ENCODE assay signal across 13 cellular contexts in genomic region chr1:23526329-23527041, GRCh38. TPM values are rescaled to one million over a fixed set of nuclear protein-coding genes. Genes with fewer than 3 reads are reported as not detected.
DNase-seq lines count a peak whose midpoint lies in the region; ATAC-seq, FAIRE-seq and TF ChIP-seq lines count a peak whose summit lies in the region.
"Had no signal": no experiment of that assay in that cellular context is flagged by ENCODE, and none has a peak within 500 bp of the region (broad histone marks: within the 10 kb centered on the region; RNA-seq: fewer than 3 reads in every experiment).

No MANE protein-coding gene starts in this region.

- H2AFZ ChIP-seq in K562 (ENCODE audit: low read depth, low read length) = no peak overlapping the region

- no peaks in the 10 kb centered on the region for H3K9me3 ChIP-seq in CD4-positive, alpha-beta T cell (ENCODE audit: control insufficient read depth, low read length)
- H3K9me3 ChIP-seq in KOPT-K1 (ENCODE audit: insufficient read depth, low read length, poor library complexity, severe bottlenecking) (no peaks in the 10 kb centered on the region), K562 (replicated peaks; ENCODE audit: control insufficient read depth, insufficient read depth, low read depth, low read length) (no peaks in the 10 kb centered on the region)
- H3K9me3 ChIP-seq: heart right ventricle had no signal

- H3K4me2 ChIP-seq in K562 (ENCODE audit: insufficient read depth, low read length) = no peak overlapping the region

- no peak for DNase-seq in CD4-positive, alpha-beta T cell
- DNase-seq in K562 (ENCODE audit: extremely low read depth in 1 of 4, low spot score in 3 of 4) = no peak
- DNase-seq in natural killer cell treated with Interleukin-12 subunit alpha and Interleukin-12 subunit beta and Interleukin-15 and Interleukin-18, amount 100 ng/mL, for 72 hours (ENCODE audit: low spot score) = no peak
- DNase-seq in NCI-H2227 (lab: John Stamatoyannopoulos, UW; ENCODE audit: unreplicated experiment) = no peak
- no peak for DNase-seq in OCI-M1 (lab: John Stamatoyannopoulos, UW)
- no peak for DNase-seq in 8988T
- DNase-seq: Calu3, heart right ventricle, HFFc6, occipital lobe had no signal

- no peaks in the 10 kb centered on the region for H3K36me3 Mint-ChIP-seq in CD4-positive, alpha-beta T cell (ENCODE audit: low read depth)
- H3K36me3 Mint-ChIP-seq in natural killer cell treated with Interleukin-12 subunit alpha and Interleukin-12 subunit beta and Interleukin-15 and Interleukin-18, amount 100 ng/mL, for 72 hours = no peaks in the 10 kb centered on the region

- no peak overlapping the region for H3K4me3 ChIP-seq in K562
- H3K4me3 ChIP-seq: heart right ventricle had no signal

- no TSS peak for BruUV-seq in K562 (replicated peaks; lab: Mats Ljungman, UMichigan)

- peaks cover 65% of the 10 kb centered on the region for H3K79me2 ChIP-seq in K562 (ENCODE audit: control insufficient read depth, insufficient read depth, low read length)

- peaks cover 41 to 60% of the 10 kb centered on the region in 2 experiments for H3K4me1 ChIP-seq in K562 (replicated peaks in 1 of 2; ENCODE audit: control insufficient read depth in 2 of 2, insufficient read depth in 2 of 2, low read length in 2 of 2)

- H3K9me3 Mint-ChIP-seq in CD4-positive, alpha-beta T cell = no peaks in the 10 kb centered on the region
- H3K9me3 Mint-ChIP-seq in natural killer cell treated with Interleukin-12 subunit alpha and Interleukin-12 subunit beta and Interleukin-15 and Interleukin-18, amount 100 ng/mL, for 72 hours = no peaks in the 10 kb centered on the region
- H3K9me3 Mint-ChIP-seq: HFFc6 had no signal

- no peak overlapping the region for H3K27ac ChIP-seq in CD4-positive, alpha-beta T cell (ENCODE audit: low read depth, low read length)
- H3K27ac ChIP-seq in KOPT-K1 (ENCODE audit: low read depth, low read length, poor library complexity, severe bottlenecking) (peak overlapping the region; percentile 75), K562 (ENCODE audit: extremely low read depth, low read depth, low read length) (no peak overlapping the region)

- in situ Hi-C loops in K562 (cut with MboI) = no loop called here

- H3K27ac Mint-ChIP-seq in CD4-positive, alpha-beta T cell = peak overlapping the region; percentile 88
- H3K27ac Mint-ChIP-seq in natural killer cell treated with Interleukin-12 subunit alpha and Interleukin-12 subunit beta and Interleukin-15 and Interleukin-18, amount 100 ng/mL, for 72 hours = peak overlapping the region; percentile 83 to 92
- H3K27ac Mint-ChIP-seq: HFFc6 had no signal

- H3K36me3 ChIP-seq in KOPT-K1 (ENCODE audit: insufficient read depth, low read length) (peaks cover 53% of the 10 kb centered on the region), K562 (ENCODE audit: control insufficient read depth, insufficient read depth, low read length) (peaks cover 53% of the 10 kb centered on the region)

- CTCF ChIA-PET in CD4-positive, alpha-beta T cell (lab: Charles Lee) = interaction anchor here (2.3 to 3.2 kb wide), 5 partner anchors 13 to 111 kb away, joined by 7 to 39 read pairs (median 17); partner anchors contain the start of gene ASAP3
- CTCF ChIA-PET in K562 (lab: Yijun Ruan, JAX; ENCODE audit: low intra/inter-chr PET ratio) = no interaction called here

- H3K9ac ChIP-seq in K562 (ENCODE audit: insufficient read depth in 1 of 2, low read depth in 2 of 2, low read length in 2 of 2) = peak overlapping the region in 1 of 2 experiments; percentile 73; a peak in 1 of 4 replicates

- no peak for TF ChIP-seq RAD21 in K562 (CRISPR knock-in tag; conservative IDR thresholded peaks at IDR 0.05 in 1 of 2, IDR thresholded peaks at IDR 0.05 in 1 of 2)

- TF ChIP-seq CTCF in CD4-positive, alpha-beta T cell (IDR thresholded peaks at IDR 0.05) = no peak
- TF ChIP-seq CTCF in K562 (IDR thresholded peaks at IDR 0.05 in 2 of 3, conservative IDR thresholded peaks at IDR 0.05 in 1 of 3; ENCODE audit: insufficient read depth in 2 of 3, low read depth in 1 of 3, low read length in 3 of 3) = no peak

- POLR2A ChIA-PET in CD4-positive, alpha-beta T cell (lab: Charles Lee) = interaction anchor here (2.0 to 5.9 kb wide), 2 partner anchors 29 to 33 kb away, joined by 8 to 38 read pairs; partner anchors contain the start of gene ID3
- POLR2A ChIA-PET in K562 (lab: Yijun Ruan, JAX) = interaction anchor here (0.6 to 7.0 kb wide), 7 partner anchors 10 to 276 kb away, joined by 3 to 65 read pairs (median 4); partner anchors contain the start of gene RPL11

- no peaks in the 10 kb centered on the region for H3K27me3 ChIP-seq in CD4-positive, alpha-beta T cell (ENCODE audit: control insufficient read depth, insufficient read depth, low read length)
- H3K27me3 ChIP-seq in K562 (ENCODE audit: control insufficient read depth in 2 of 2, insufficient read depth in 2 of 2, low read length in 2 of 2) = no peaks in the 10 kb centered on the region

- H4K20me1 ChIP-seq in K562 (replicated peaks; ENCODE audit: control insufficient read depth, insufficient read depth, low read length) = peaks cover 31% of the 10 kb centered on the region

- no peak for TF ChIP-seq POLR2A in K562 (conservative IDR thresholded peaks at IDR 0.05)

- H3K4me1 Mint-ChIP-seq in CD4-positive, alpha-beta T cell (ENCODE audit: low read depth) = peaks cover 84% of the 10 kb centered on the region
- peaks cover 60 to 69% of the 10 kb centered on the region in 2 donors for H3K4me1 Mint-ChIP-seq in natural killer cell treated with Interleukin-12 subunit alpha and Interleukin-12 subunit beta and Interleukin-15 and Interleukin-18, amount 100 ng/mL, for 72 hours (ENCODE audit: low read depth in 2 of 2)

- peaks cover 18% of the 10 kb centered on the region for H3K9me1 ChIP-seq in K562 (ENCODE audit: control insufficient read depth, insufficient read depth, low read length)

- WGBS in K562 (ENCODE audit: insufficient coverage, low coverage, missing lambda C conversion rate) = 95% methylated on average over 8 of the region's 8 CpGs

- H3K4me3 Mint-ChIP-seq in CD4-positive, alpha-beta T cell = peak overlapping the region; percentile 74
- H3K4me3 Mint-ChIP-seq in natural killer cell treated with Interleukin-12 subunit alpha and Interleukin-12 subunit beta and Interleukin-15 and Interleukin-18, amount 100 ng/mL, for 72 hours = peak overlapping the region; percentile 74
- H3K4me3 Mint-ChIP-seq: HFFc6 had no signal

- H3K27me3 Mint-ChIP-seq in CD4-positive, alpha-beta T cell = no peaks in the 10 kb centered on the region
- no peaks in the 10 kb centered on the region for H3K27me3 Mint-ChIP-seq in natural killer cell treated with Interleukin-12 subunit alpha and Interleukin-12 subunit beta and Interleukin-15 and Interleukin-18, amount 100 ng/mL, for 72 hours

- FAIRE-seq in K562 (lab: Jason Lieb, UNC) = no peak

- no peak for TF ChIP-seq EP300 in K562 (IDR thresholded peaks at IDR 0.05; ENCODE audit: low read length)

- intact Hi-C loops in CD4-positive, alpha-beta T cell (cut with DNase I, micrococcal nuclease) = no loop called here
- intact Hi-C loops in K562 (cut with micrococcal nuclease) = no loop called here

- no peak for ATAC-seq in CD4-positive, alpha-beta T cell (ENCODE audit: poor library complexity)
- no peak for ATAC-seq in K562
- no peak for ATAC-seq in natural killer cell treated with Interleukin-12 subunit alpha and Interleukin-12 subunit beta and Interleukin-15 and Interleukin-18, amount 100 ng/mL, for 72 hours
- no peak for ATAC-seq in GM19351 (IDR thresholded peaks at IDR 0.05; ENCODE audit: unreplicated experiment)
- ATAC-seq: heart right ventricle, left lobe of liver had no signal

RNA-seq across cellular contexts. Expression of gene E2F2, which starts 4.5 kb away (rescaled TPM):
- total RNA-seq in CD4-positive, alpha-beta T cell = under 1 TPM; 0.50 to 0.69 TPM
- 29.6 and 39.0 TPM in 2 replicates for total RNA-seq in K562 (2011; cell fraction: chromatin; rRNA removed; ENCODE audit: low replicate concordance)
- total RNA-seq in K562 (2011; cell fraction: nucleolus; rRNA removed) = 13.2 and 15.8 TPM in 2 replicates
- total RNA-seq in K562 (2011; cell fraction: nucleoplasm; rRNA removed) = 21.7 and 23.2 TPM in 2 replicates
- total RNA-seq in K562 (2014; rRNA removed) (14.9 and 19.9 TPM in 2 replicates), K562 (2014; rRNA removed; fragmentation: Illumina TruSeq; extraction: Trizol) (11.0 and 11.4 TPM in 2 replicates), K562 (2015; rRNA removed; fragmentation: Illumina TruSeq; extraction: Trizol) (11.7 and 12.0 TPM in 2 replicates), K562 (2021) (22.5 and 25.3 TPM in 2 replicates)
- polyA plus RNA-seq in K562 (2011; rRNA removed) (3.1 and 4.2 TPM in 2 replicates), K562 (2014; fragmentation: Illumina TruSeq; extraction: Trizol) (14.3 and 16.1 TPM in 2 replicates), K562 (2014; fragmentation: Nextera tagmentation; extraction: Ambion mirVana) (1 to 10 TPM; 3.8 to 4.0 TPM), K562 (2014; rRNA removed) (10.1 and 10.3 TPM in 2 replicates)
- polyA plus RNA-seq in K562 (2011; cell fraction: cytosol; rRNA removed) = 3.0 and 3.9 TPM in 2 replicates
- polyA plus RNA-seq in K562 (2011; cell fraction: nucleus; rRNA removed) = 8.1 and 9.2 TPM in 2 replicates
- 9.2 and 10.2 TPM in 2 replicates for polyA plus RNA-seq in K562 (2012)
- 3.5 and 4.7 TPM in 2 replicates for polyA minus RNA-seq in K562 (2011; rRNA and poly(A)+ RNA removed)
- polyA minus RNA-seq in K562 (2011; cell fraction: cytosol; rRNA and poly(A)+ RNA removed) = 5.8 and 6.5 TPM in 2 replicates
- 5.1 and 8.9 TPM in 2 replicates for polyA minus RNA-seq in K562 (2011; cell fraction: nucleus; rRNA and poly(A)+ RNA removed)
- 10 to 100 TPM; 10.7 to 15.5 TPM for total RNA-seq in natural killer cell treated with Interleukin-12 subunit alpha and Interleukin-12 subunit beta and Interleukin-15 and Interleukin-18, amount 100 ng/mL, for 72 hours

RNA-seq across cellular contexts. Expression of gene ID3, which starts 32.8 kb away (rescaled TPM):
- total RNA-seq in CD4-positive, alpha-beta T cell = 10 to 100 TPM; 89.8 to 90.4 TPM
- total RNA-seq in K562 (2011; cell fraction: chromatin; rRNA removed; ENCODE audit: low replicate concordance) = 41.1 and 121 TPM in 2 replicates
- total RNA-seq in K562 (2011; cell fraction: nucleolus; rRNA removed) = 126 and 137 TPM in 2 replicates
- total RNA-seq in K562 (2011; cell fraction: nucleoplasm; rRNA removed) = 87.5 and 98.1 TPM in 2 replicates
- 50.9 and 59.4 TPM in 2 replicates for total RNA-seq in K562 (2014; rRNA removed)
- 12.6 and 17.2 TPM in 2 replicates for total RNA-seq in K562 (2014; rRNA removed; fragmentation: Illumina TruSeq; extraction: Trizol)
- 17.7 and 20.4 TPM in 2 replicates for total RNA-seq in K562 (2015; rRNA removed; fragmentation: Illumina TruSeq; extraction: Trizol)
- 42.2 and 44.8 TPM in 2 replicates for total RNA-seq in K562 (2021)
- polyA plus RNA-seq in K562 (2011; rRNA removed) = 28.6 and 59.8 TPM in 2 replicates
- 78.3 and 218 TPM in 2 replicates for polyA plus RNA-seq in K562 (2011; cell fraction: cytosol; rRNA removed)
- 52.1 and 90.3 TPM in 2 replicates for polyA plus RNA-seq in K562 (2011; cell fraction: nucleus; rRNA removed)
- 63.0 and 66.6 TPM in 2 replicates for polyA plus RNA-seq in K562 (2012)
- 23.5 and 30.8 TPM in 2 replicates for polyA plus RNA-seq in K562 (2014; fragmentation: Illumina TruSeq; extraction: Trizol)
- 10 to 100 TPM in 1 of 2 experiments, 1 to 10 TPM in 1; 6.8 to 13.2 TPM for polyA plus RNA-seq in K562 (2014; fragmentation: Nextera tagmentation; extraction: Ambion mirVana)
- polyA plus RNA-seq in K562 (2014; rRNA removed) = 44.4 and 54.2 TPM in 2 replicates
- 9.7 and 17.8 TPM in 2 replicates for polyA minus RNA-seq in K562 (2011; rRNA and poly(A)+ RNA removed)
- polyA minus RNA-seq in K562 (2011; cell fraction: cytosol; rRNA and poly(A)+ RNA removed) = 23.9 and 44.6 TPM in 2 replicates
- polyA minus RNA-seq in K562 (2011; cell fraction: nucleus; rRNA and poly(A)+ RNA removed) = 65.3 and 68.1 TPM in 2 replicates
- 1 to 10 TPM; 2.6 to 5.0 TPM for total RNA-seq in natural killer cell treated with Interleukin-12 subunit alpha and Interleukin-12 subunit beta and Interleukin-15 and Interleukin-18, amount 100 ng/mL, for 72 hours

RNA-seq across cellular contexts. Expression of gene ASAP3, which starts 42.5 kb away (rescaled TPM):
- total RNA-seq in CD4-positive, alpha-beta T cell = 1 to 10 TPM in 1 of 2 experiments, under 1 TPM in 1; 0.81 to 1.2 TPM
- 34.4 and 65.3 TPM in 2 replicates for total RNA-seq in K562 (2011; cell fraction: chromatin; rRNA removed; ENCODE audit: low replicate concordance)
- total RNA-seq in K562 (2011; cell fraction: nucleolus; rRNA removed) = 32.2 and 34.5 TPM in 2 replicates
- 33.9 and 40.0 TPM in 2 replicates for total RNA-seq in K562 (2011; cell fraction: nucleoplasm; rRNA removed)
- 19.0 and 23.0 TPM in 2 replicates for total RNA-seq in K562 (2014; rRNA removed)
- 14.3 and 14.8 TPM in 2 replicates for total RNA-seq in K562 (2014; rRNA removed; fragmentation: Illumina TruSeq; extraction: Trizol)
- 15.7 and 17.4 TPM in 2 replicates for total RNA-seq in K562 (2015; rRNA removed; fragmentation: Illumina TruSeq; extraction: Trizol)
- 27.6 and 31.2 TPM in 2 replicates for total RNA-seq in K562 (2021)
- polyA plus RNA-seq in K562 (2011; rRNA removed) = 16.1 and 25.4 TPM in 2 replicates
- 17.1 and 17.2 TPM in 2 replicates for polyA plus RNA-seq in K562 (2011; cell fraction: cytosol; rRNA removed)
- 63.8 and 76.4 TPM in 2 replicates for polyA plus RNA-seq in K562 (2011; cell fraction: nucleus; rRNA removed)
- 17.6 and 38.9 TPM in 2 replicates for polyA plus RNA-seq in K562 (2012)
- 21.3 and 22.3 TPM in 2 replicates for polyA plus RNA-seq in K562 (2014; fragmentation: Illumina TruSeq; extraction: Trizol)
- 1 to 10 TPM; 1.7 to 2.8 TPM for polyA plus RNA-seq in K562 (2014; fragmentation: Nextera tagmentation; extraction: Ambion mirVana)
- 17.9 and 20.3 TPM in 2 replicates for polyA plus RNA-seq in K562 (2014; rRNA removed)
- 16.7 and 24.0 TPM in 2 replicates for polyA minus RNA-seq in K562 (2011; rRNA and poly(A)+ RNA removed)
- polyA minus RNA-seq in K562 (2011; cell fraction: cytosol; rRNA and poly(A)+ RNA removed) = 15.0 TPM in 2 replicates
- 10.9 and 21.7 TPM in 2 replicates for polyA minus RNA-seq in K562 (2011; cell fraction: nucleus; rRNA and poly(A)+ RNA removed)
- total RNA-seq in natural killer cell treated with Interleukin-12 subunit alpha and Interleukin-12 subunit beta and Interleukin-15 and Interleukin-18, amount 100 ng/mL, for 72 hours = not detected

Comparison
In these comparisons a context has a peak if more than half of its experiments do, and no peak if none do; other contexts are left out.
1. RNA of gene E2F2, which starts 4.5 kb away (total RNA-seq): 10.7 to 15.5 TPM in natural killer cell treated with Interleukin-12 subunit alpha and Interleukin-12 subunit beta and Interleukin-15 and Interleukin-18, amount 100 ng/mL, for 72 hours and 11.0 to 39.0 TPM in K562; 0.50 to 0.69 TPM in CD4-positive, alpha-beta T cell; every median in the first group is over 4 times any median in the second.
2. RNA of gene ASAP3, which starts 42.5 kb away (total RNA-seq): 14.3 to 65.3 TPM in K562; 0.81 to 1.2 TPM in CD4-positive, alpha-beta T cell and not detected in natural killer cell treated with Interleukin-12 subunit alpha and Interleukin-12 subunit beta and Interleukin-15 and Interleukin-18, amount 100 ng/mL, for 72 hours; every median in the first group is over 4 times any median in the second.